ENCODE assay signal across 11 cellular contexts in the genomic region with DNA sequence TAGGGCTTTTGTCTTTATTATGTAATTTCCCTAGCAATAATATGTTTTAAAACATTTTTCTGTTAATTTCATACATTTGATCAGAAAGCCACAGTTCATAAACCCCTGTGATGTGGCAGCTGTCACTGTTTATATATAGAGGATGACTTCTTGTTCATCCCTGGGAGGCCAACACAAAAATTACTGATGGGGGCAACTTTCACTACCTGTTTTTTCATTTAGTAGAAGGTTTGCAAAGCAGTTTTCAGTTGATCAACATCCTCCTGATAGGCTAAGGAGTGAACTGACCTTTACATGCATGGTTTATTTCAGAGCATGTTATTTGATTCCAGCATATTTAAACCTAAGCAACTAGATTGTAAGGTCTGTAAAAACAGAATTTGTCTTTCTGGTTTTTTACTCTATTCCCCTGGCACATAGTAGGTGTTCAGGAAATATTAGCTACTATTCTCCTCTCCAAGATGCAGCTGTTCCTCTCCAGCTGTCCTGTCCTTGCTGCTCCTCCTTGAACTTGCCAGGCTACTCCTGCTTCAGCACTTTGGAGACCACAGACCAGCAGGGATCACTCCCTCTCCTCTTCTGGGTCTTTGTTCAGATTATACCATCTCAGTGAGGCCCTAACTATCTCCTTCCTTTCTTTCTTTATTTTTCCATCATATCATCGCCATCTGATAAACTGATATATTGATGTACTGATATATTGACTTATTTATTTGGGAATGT. TPM values are rescaled to one million over a fixed set of nuclear protein-coding genes. Genes with fewer than 3 reads are reported as not detected.
DNase-seq lines count a peak whose midpoint lies in the region; ATAC-seq and FAIRE-seq lines count a peak whose summit lies in the region.
"Had no signal": no experiment of that assay in that cellular context is flagged by ENCODE, and none has a peak within 500 bp of the region (broad histone marks: within the 10 kb centered on the region; RNA-seq: fewer than 3 reads in every experiment).

No MANE protein-coding gene starts in this region.

- H3K4me1 Mint-ChIP-seq in natural killer cell treated with Interleukin-12 subunit alpha and Interleukin-12 subunit beta and Interleukin-15 and Interleukin-18, amount 100 ng/mL, for 72 hours (ENCODE audit: low read depth in 2 of 2): no peaks in the 10 kb centered on the region
- H3K4me1 Mint-ChIP-seq: activated T-helper 17 cell treated with anti-CD3 and anti-CD28 coated beads, Interleukin-2, amount 50 U/mL, for 72 hours had no signal

- peak; percentile 47 for FAIRE-seq in islet of Langerhans (lab: Jason Lieb, UNC)
- FAIRE-seq: RCC 7860 had no signal

- no peak overlapping the region for H3K4me3 Mint-ChIP-seq in natural killer cell treated with Interleukin-12 subunit alpha and Interleukin-12 subunit beta and Interleukin-15 and Interleukin-18, amount 100 ng/mL, for 72 hours
- H3K4me3 Mint-ChIP-seq: activated T-helper 17 cell treated with anti-CD3 and anti-CD28 coated beads, Interleukin-2, amount 50 U/mL, for 72 hours had no signal

- no peaks in the 10 kb centered on the region for H3K36me3 Mint-ChIP-seq in natural killer cell treated with Interleukin-12 subunit alpha and Interleukin-12 subunit beta and Interleukin-15 and Interleukin-18, amount 100 ng/mL, for 72 hours

- peaks cover 10 to 22% of the 10 kb centered on the region in 2 donors for H3K27me3 Mint-ChIP-seq in natural killer cell treated with Interleukin-12 subunit alpha and Interleukin-12 subunit beta and Interleukin-15 and Interleukin-18, amount 100 ng/mL, for 72 hours

- DNase-seq in natural killer cell treated with Interleukin-12 subunit alpha and Interleukin-12 subunit beta and Interleukin-15 and Interleukin-18, amount 100 ng/mL, for 72 hours (ENCODE audit: low spot score): no peak
- no peak for DNase-seq in activated CD8-positive, alpha-beta memory T cell treated with anti-CD3 and anti-CD28 coated beads, Interleukin-2, amount 50 U/mL, for 4 hours
- DNase-seq in KBM-7: no peak
- no peak for DNase-seq in NCI-H524 treated with DMSO at 0.1 percent for 48 hours (lab: John Stamatoyannopoulos, UW)
- DNase-seq: activated CD4-positive, CD25-positive, alpha-beta regulatory T cell had no signal

- H3K9me3 Mint-ChIP-seq in natural killer cell treated with Interleukin-12 subunit alpha and Interleukin-12 subunit beta and Interleukin-15 and Interleukin-18, amount 100 ng/mL, for 72 hours: no peaks in the 10 kb centered on the region
- H3K9me3 Mint-ChIP-seq: activated T-helper 17 cell treated with anti-CD3 and anti-CD28 coated beads, Interleukin-2, amount 50 U/mL, for 72 hours had no signal

- H3K27ac Mint-ChIP-seq in natural killer cell treated with Interleukin-12 subunit alpha and Interleukin-12 subunit beta and Interleukin-15 and Interleukin-18, amount 100 ng/mL, for 72 hours: no peak overlapping the region
- H3K27ac Mint-ChIP-seq: activated T-helper 17 cell treated with anti-CD3 and anti-CD28 coated beads, Interleukin-2, amount 50 U/mL, for 72 hours had no signal

- in situ Hi-C loops in KBM-7 (cut with MboI; ENCODE audit: low pct_unique_long_range_greater_than_20kb, low sequenced_read_pairs): no loop called here

- ATAC-seq in GM18519 (IDR thresholded peaks at IDR 0.05; ENCODE audit: low FRiP score, unreplicated experiment): peak; percentile 94
- ATAC-seq in GM21717 (IDR thresholded peaks at IDR 0.05; ENCODE audit: unreplicated experiment): peak; percentile 90
- ATAC-seq in HG03378 (IDR thresholded peaks at IDR 0.05; ENCODE audit: unreplicated experiment): peak; percentile 93
- ATAC-seq in natural killer cell treated with Interleukin-12 subunit alpha and Interleukin-12 subunit beta and Interleukin-15 and Interleukin-18, amount 100 ng/mL, for 72 hours: no peak
- ATAC-seq: activated T-helper 17 cell treated with anti-CD3 and anti-CD28 coated beads, Interleukin-2, amount 50 U/mL, for 72 hours had no signal

RNA-seq across cellular contexts. Expression of a gene that starts 54.7 kb away (rescaled TPM):
- under 1 TPM in 1 of 2 donors, not detected in 1; 0.38 TPM for total RNA-seq in natural killer cell treated with Interleukin-12 subunit alpha and Interleukin-12 subunit beta and Interleukin-15 and Interleukin-18, amount 100 ng/mL, for 72 hours

Comparison
In these comparisons a context has a peak if more than half of its experiments do, and no peak if none do; other contexts are left out.
1. ATAC-seq: peak in GM18519 (single experiment), GM21717 (single experiment) and HG03378 (single experiment); none in natural killer cell treated with Interleukin-12 subunit alpha and Interleukin-12 subunit beta and Interleukin-15 and Interleukin-18, amount 100 ng/mL, for 72 hours (0 of 2).